16 cellular contexts compared by ENCODE assay signal in genomic region chr9:96513622-96514021, GRCh38.
DNase-seq lines count a peak whose midpoint lies in the region; ATAC-seq and TF ChIP-seq lines count a peak whose summit lies in the region.
"Had no signal": no experiment of that assay in that cellular context is flagged by ENCODE, and none has a peak within 500 bp of the region (broad histone marks: within the 10 kb centered on the region; RNA-seq: fewer than 3 reads in every experiment).

No MANE protein-coding gene starts in this region.

- H3K9ac ChIP-seq in mesenchymal stem cell (ENCODE audit: low read length) = peak overlapping the region; percentile 88

- H3K4me2 ChIP-seq in mesenchymal stem cell (ENCODE audit: low read length, poor library complexity, severe bottlenecking) = no peak overlapping the region

- H4K8ac ChIP-seq in mesenchymal stem cell (ENCODE audit: low read length) = peak overlapping the region; percentile 42

- no peaks in the 10 kb centered on the region; the same call in 1 of the 2 replicates for H3K9me3 Mint-ChIP-seq in WTC11
- H3K9me3 Mint-ChIP-seq: CD4-positive, CD25-positive, alpha-beta regulatory T cell; effector memory CD8-positive, alpha-beta T cell had no signal

- no peaks in the 10 kb centered on the region for H3K27me3 Mint-ChIP-seq in WTC11 (ENCODE audit: low read depth)
- H3K27me3 Mint-ChIP-seq: CD4-positive, CD25-positive, alpha-beta regulatory T cell; effector memory CD8-positive, alpha-beta T cell had no signal

- no peak overlapping the region for H3K4ac ChIP-seq in mesenchymal stem cell (ENCODE audit: low read depth in 1 of 2, low read length in 2 of 2)

- peaks cover 7% of the 10 kb centered on the region for H3K79me1 ChIP-seq in mesenchymal stem cell (replicated peaks; ENCODE audit: low read length, poor library complexity, severe bottlenecking)

- TF ChIP-seq CTCF in WTC11 (IDR thresholded peaks at IDR 0.05) (no peak), esophagus squamous epithelium (IDR thresholded peaks at IDR 0.05) (no peak), tibial nerve (IDR thresholded peaks at IDR 0.05) (no peak)

- peaks cover 48% of the 10 kb centered on the region for H3K36me3 Mint-ChIP-seq in WTC11

- no peak for ATAC-seq in WTC11
- ATAC-seq: effector memory CD8-positive, alpha-beta T cell had no signal

- WGBS in esophagus squamous epithelium, 2 donors = 92 to 94% methylated on average over 5 of the region's 5 CpGs
- 78% methylated on average over 3 of the region's 5 CpGs for WGBS in mesenchymal stem cell
- WGBS in tibial nerve, 2 donors = 73 to 77% methylated on average over 5 of the region's 5 CpGs

- no peak overlapping the region for H2BK120ac ChIP-seq in mesenchymal stem cell (ENCODE audit: low read depth, low read length)

- H3K23ac ChIP-seq in mesenchymal stem cell (ENCODE audit: low read length in 2 of 2) = no peak overlapping the region

- no peak for TF ChIP-seq EP300 in tibial nerve (IDR thresholded peaks at IDR 0.05)

- no peak overlapping the region for H3K4me3 Mint-ChIP-seq in WTC11
- H3K4me3 Mint-ChIP-seq: CD4-positive, CD25-positive, alpha-beta regulatory T cell; effector memory CD8-positive, alpha-beta T cell had no signal

- H3K27ac ChIP-seq in esophagus squamous epithelium (peak overlapping the region in 3 of 4 donors; percentile 3 to 78 (median 52)), mesenchymal stem cell (ENCODE audit: low read length, poor library complexity, severe bottlenecking) (peak overlapping the region; percentile 82), tibial nerve (peak overlapping the region; percentile 64 to 92 (median 78)), caudate nucleus (ENCODE audit: low read depth, low read length) (no peak overlapping the region)
- H3K27ac ChIP-seq: Peyer's patch, psoas muscle had no signal

- POLR2A ChIA-PET in WTC11 (lab: Charles Lee) = no interaction called here

- H4K91ac ChIP-seq in mesenchymal stem cell (ENCODE audit: low read length) = no peak overlapping the region

- no peak overlapping the region for H3K14ac ChIP-seq in mesenchymal stem cell (ENCODE audit: low read length in 2 of 2)

- no peak overlapping the region for H2BK15ac ChIP-seq in mesenchymal stem cell (ENCODE audit: low read depth, poor library complexity, severe bottlenecking)

- no peak overlapping the region for H2BK5ac ChIP-seq in mesenchymal stem cell (ENCODE audit: low read depth, low read length, poor library complexity, severe bottlenecking)

- no peak for TF ChIP-seq POLR2A in esophagus squamous epithelium (IDR thresholded peaks at IDR 0.05)
- no peak for TF ChIP-seq POLR2A in tibial nerve (IDR thresholded peaks at IDR 0.05)

- intact Hi-C loops in esophagus squamous epithelium (cut with DNase I) = no loop called here

- H2AFZ ChIP-seq in mesenchymal stem cell (ENCODE audit: low read depth, low read length) = no peak overlapping the region

- H2AK5ac ChIP-seq in mesenchymal stem cell (ENCODE audit: low read length, severe bottlenecking) = no peak overlapping the region

- H3K36me3 ChIP-seq in esophagus squamous epithelium (peaks cover 0 to 16% (median 0%) of the 10 kb centered on the region in 3 donors), mesenchymal stem cell (ENCODE audit: control insufficient read depth in 1 of 2, insufficient read depth in 2 of 2, low read depth in 1 of 2, low read length in 2 of 2) (peaks cover 13 to 55% of the 10 kb centered on the region in 2 experiments), tibial nerve (peaks cover 0 to 15% (median 0%) of the 10 kb centered on the region in 3 donors)

- peak overlapping the region; percentile 89; the same call in 1 of the 2 replicates for H3K27ac Mint-ChIP-seq in WTC11
- H3K27ac Mint-ChIP-seq: CD4-positive, CD25-positive, alpha-beta regulatory T cell; effector memory CD8-positive, alpha-beta T cell had no signal

- peak overlapping the region in 1 of 2 experiments; percentile 30 for H3K18ac ChIP-seq in mesenchymal stem cell (ENCODE audit: low read depth in 1 of 2, low read length in 2 of 2)

- DNase-seq in WTC11 (ENCODE audit: low spot score) = no peak
- no peak for DNase-seq in esophagus squamous epithelium (lab: John Stamatoyannopoulos, UW)
- DNase-seq in mesenchymal stem cell = peak; percentile 87
- no peak for DNase-seq in tibial nerve (ENCODE audit: low spot score in 2 of 2)
- no peak for DNase-seq in caudate nucleus (lab: John Stamatoyannopoulos, UW)
- no peak for DNase-seq in SKM-1 (lab: John Stamatoyannopoulos, UW; ENCODE audit: unreplicated experiment)
- no peak for DNase-seq in stimulated activated CD4-positive, alpha-beta T cell treated with anti-CD3 and anti-CD28 coated beads, Interleukin-1b, Interleukin-23, amount 100 ng/mL, for 48 hours
- DNase-seq: activated CD4-positive, CD25-positive, alpha-beta regulatory T cell; CD4-positive, CD25-positive, alpha-beta regulatory T cell; DMS79 treated with DMSO at 0.1 percent for 48 hours; effector memory CD8-positive, alpha-beta T cell; MV-4-11; NCI-H2081; NCI-H82; Peyer's patch; psoas muscle had no signal

- peak overlapping the region in 1 of 2 experiments; percentile 42 for H2BK12ac ChIP-seq in mesenchymal stem cell (ENCODE audit: low read length in 2 of 2)

- H3K4me3 ChIP-seq in esophagus squamous epithelium = no peak overlapping the region
- peak overlapping the region in 1 of 2 experiments; percentile 27 for H3K4me3 ChIP-seq in mesenchymal stem cell (ENCODE audit: insufficient read depth in 1 of 2, low read depth in 1 of 2, low read length in 2 of 2)
- H3K4me3 ChIP-seq in tibial nerve = no peak overlapping the region
- H3K4me3 ChIP-seq: Peyer's patch, psoas muscle had no signal

- CTCF ChIA-PET in WTC11 (lab: Charles Lee) = no interaction called here

- no peaks in the 10 kb centered on the region for H3K27me3 ChIP-seq in esophagus squamous epithelium
- no peaks in the 10 kb centered on the region for H3K27me3 ChIP-seq in mesenchymal stem cell (ENCODE audit: control insufficient read depth in 1 of 2, insufficient read depth in 1 of 2, low read length in 2 of 2)
- no peaks in the 10 kb centered on the region for H3K27me3 ChIP-seq in tibial nerve
- H3K27me3 ChIP-seq: Peyer's patch had no signal

- H3K4me1 ChIP-seq in esophagus squamous epithelium (peaks cover 0 to 26% (median 0%) of the 10 kb centered on the region in 3 donors), mesenchymal stem cell (ENCODE audit: control insufficient read depth, insufficient read depth, low read depth, low read length) (peaks cover 9% of the 10 kb centered on the region), tibial nerve (peaks cover 0 to 76% (median 32%) of the 10 kb centered on the region in 4 donors)
- H3K4me1 ChIP-seq: Peyer's patch, psoas muscle had no signal

- H3K9me3 ChIP-seq in esophagus squamous epithelium (no peaks in the 10 kb centered on the region), mesenchymal stem cell (ENCODE audit: control insufficient read depth, low read length) (no peaks in the 10 kb centered on the region), tibial nerve (no peaks in the 10 kb centered on the region)
- H3K9me3 ChIP-seq: Peyer's patch, psoas muscle had no signal

- H3K4me1 Mint-ChIP-seq in WTC11 = peaks cover 12% of the 10 kb centered on the region

TF ChIP-seq in WTC11, 78 proteins besides CTCF, POLR2A, EP300 and RAD21:
- no peak for TF ChIP-seq TP53 (CRISPR knock-in tag; IDR thresholded peaks at IDR 0.05)
- no peak for TF ChIP-seq ELF4 (CRISPR knock-in tag; IDR thresholded peaks at IDR 0.05; ENCODE audit: low read depth)
- no peak for TF ChIP-seq FOXJ3 (CRISPR knock-in tag; IDR thresholded peaks at IDR 0.05; ENCODE audit: borderline replicate concordance)
- no peak for TF ChIP-seq NFE2L1 (CRISPR knock-in tag; IDR thresholded peaks at IDR 0.05)
- no peak for TF ChIP-seq CREM (CRISPR knock-in tag; IDR thresholded peaks at IDR 0.05)
- no peak for TF ChIP-seq TEAD4 (CRISPR knock-in tag; IDR thresholded peaks at IDR 0.05)
- no peak for TF ChIP-seq NR3C1 (CRISPR knock-in tag; conservative IDR thresholded peaks at IDR 0.05; ENCODE audit: low read depth)
- no peak for TF ChIP-seq NFATC4 (CRISPR knock-in tag; IDR thresholded peaks at IDR 0.05)
